In the genomic region with DNA sequence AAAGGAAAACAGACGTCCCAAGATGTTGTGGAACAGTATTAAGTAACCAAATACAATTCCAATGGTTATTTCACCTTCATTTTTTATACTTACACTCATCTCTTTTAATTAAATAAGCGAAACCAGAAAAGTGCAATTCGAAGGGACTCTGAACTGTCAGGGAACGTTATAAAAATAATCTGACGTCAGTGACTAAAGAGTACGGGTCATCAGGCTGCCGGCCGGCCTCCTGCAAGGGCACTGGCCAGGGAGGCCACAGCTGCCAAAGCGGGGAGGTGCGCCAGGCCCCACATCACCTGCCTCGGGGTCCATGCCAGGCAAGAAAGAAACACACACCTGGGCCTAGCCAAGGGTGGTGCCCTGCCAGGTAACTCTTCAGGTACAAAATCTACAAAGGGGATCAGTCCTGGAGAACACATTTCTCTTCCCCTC, we compare ENCODE assay signal across 12 cellular contexts.
DNase-seq lines count a peak whose midpoint lies in the region; ATAC-seq and TF ChIP-seq lines count a peak whose summit lies in the region.
"Had no signal": no experiment of that assay in that cellular context is flagged by ENCODE, and none has a peak within 500 bp of the region (broad histone marks: within the 10 kb centered on the region; RNA-seq: fewer than 3 reads in every experiment).

No MANE protein-coding gene starts in this region.

- no peak overlapping the region for H3K9ac ChIP-seq in subcutaneous abdominal adipose tissue (ENCODE audit: low read length in 5 of 5)

- intact Hi-C loops in esophagus squamous epithelium (cut with DNase I) = no loop called here

- ATAC-seq in lung (ENCODE audit: insufficient read depth, low FRiP score) (no peak), HG02970 (IDR thresholded peaks at IDR 0.05; ENCODE audit: low FRiP score, unreplicated experiment) (no peak)

- H3K9me3 Mint-ChIP-seq in activated CD4-positive, alpha-beta T cell treated with anti-CD3 and anti-CD28 coated beads, Interleukin-2, amount 10 ng/mL, durations not matched to agents 7 days and 5 days = no peaks in the 10 kb centered on the region
- H3K9me3 Mint-ChIP-seq: T-helper 2 cell treated with Interferon-gamma antibody and Interleukin-4, amounts not matched to agents 5 μg/mL and 100 μg/mL, for 36 hours had no signal

- no peak overlapping the region for H3K27ac Mint-ChIP-seq in activated CD4-positive, alpha-beta T cell treated with anti-CD3 and anti-CD28 coated beads, Interleukin-2, amount 10 ng/mL, durations not matched to agents 7 days and 5 days
- H3K27ac Mint-ChIP-seq: activated naive CD8-positive, alpha-beta T cell; T-helper 2 cell treated with Interferon-gamma antibody and Interleukin-4, amounts not matched to agents 5 μg/mL and 100 μg/mL, for 36 hours had no signal

- H3K36me3 Mint-ChIP-seq in activated CD4-positive, alpha-beta T cell treated with anti-CD3 and anti-CD28 coated beads, Interleukin-2, amount 10 ng/mL, durations not matched to agents 7 days and 5 days (ENCODE audit: low read depth) = no peaks in the 10 kb centered on the region

- TF ChIP-seq POLR2A in esophagus squamous epithelium (IDR thresholded peaks at IDR 0.05) = no peak

- no peak for TF ChIP-seq CTCF in esophagus squamous epithelium (IDR thresholded peaks at IDR 0.05)
- no peak for TF ChIP-seq CTCF in lung (IDR thresholded peaks at IDR 0.05; ENCODE audit: control extremely low read depth, extremely low read depth)

- H3K4me3 ChIP-seq in SJSA1 (no peak overlapping the region), esophagus squamous epithelium (no peak overlapping the region), lung (no peak overlapping the region), subcutaneous abdominal adipose tissue (ENCODE audit: low read depth in 1 of 5, low read length in 5 of 5) (no peak overlapping the region)

- H3K4me1 Mint-ChIP-seq in activated CD4-positive, alpha-beta T cell treated with anti-CD3 and anti-CD28 coated beads, Interleukin-2, amount 10 ng/mL, durations not matched to agents 7 days and 5 days = no peaks in the 10 kb centered on the region

- H3K4me1 ChIP-seq in SJSA1 (replicated peaks) (peaks cover 25% of the 10 kb centered on the region), esophagus squamous epithelium (peaks cover 9 to 68% (median 33%) of the 10 kb centered on the region in 3 donors), lung (ENCODE audit: control insufficient read depth in 2 of 2, insufficient read depth in 2 of 2, low read length in 2 of 2) (peaks cover 5 to 11% of the 10 kb centered on the region in 2 donors), subcutaneous abdominal adipose tissue (ENCODE audit: control insufficient read depth in 5 of 5, insufficient read depth in 5 of 5, low read length in 5 of 5) (peaks cover 6 to 54% (median 46%) of the 10 kb centered on the region in 5 donors)
- H3K4me1 ChIP-seq: BE2C had no signal

- WGBS in esophagus squamous epithelium, 2 donors = 60 to 63% methylated on average over 6 to 11 of the region's 11 CpGs
- WGBS in lung, 2 donors = 64 to 81% methylated on average over 11 of the region's 11 CpGs

- H3K9me3 ChIP-seq in SJSA1 (replicated peaks) = no peaks in the 10 kb centered on the region
- no peaks in the 10 kb centered on the region for H3K9me3 ChIP-seq in esophagus squamous epithelium
- no peaks in the 10 kb centered on the region for H3K9me3 ChIP-seq in lung (ENCODE audit: control insufficient read depth in 2 of 2, insufficient read depth in 1 of 2, low read length in 1 of 2)
- no peaks in the 10 kb centered on the region for H3K9me3 ChIP-seq in subcutaneous abdominal adipose tissue (ENCODE audit: control insufficient read depth in 5 of 5, low read length in 5 of 5)
- H3K9me3 ChIP-seq: BE2C had no signal

- DNase-seq in SJSA1 (ENCODE audit: low read depth in 1 of 2, low spot score in 2 of 2) (no peak), esophagus squamous epithelium (lab: John Stamatoyannopoulos, UW) (no peak), lung (ENCODE audit: low spot score) (no peak), T-helper 1 cell (no peak), NK-92 (lab: John Stamatoyannopoulos, UW; ENCODE audit: unreplicated experiment) (no peak)
- DNase-seq in activated CD4-positive, alpha-beta T cell treated with anti-CD3 and anti-CD28 coated beads, Interleukin-2, amount 10 ng/mL, durations not matched to agents 7 days and 5 days = no peak
- DNase-seq: BE2C; stimulated activated CD4-positive, alpha-beta T cell treated with anti-CD3 and anti-CD28 coated beads, Interleukin-4, amount 100 ng/mL, for 24 hours had no signal

- H3K4me3 Mint-ChIP-seq in activated CD4-positive, alpha-beta T cell treated with anti-CD3 and anti-CD28 coated beads, Interleukin-2, amount 10 ng/mL, durations not matched to agents 7 days and 5 days = no peak overlapping the region
- H3K4me3 Mint-ChIP-seq: activated naive CD8-positive, alpha-beta T cell; T-helper 2 cell treated with Interferon-gamma antibody and Interleukin-4, amounts not matched to agents 5 μg/mL and 100 μg/mL, for 36 hours had no signal

- POLR2A ChIA-PET in activated CD4-positive, alpha-beta T cell treated with anti-CD3 and anti-CD28 coated beads, Interleukin-2, amount 10 ng/mL, durations not matched to agents 7 days and 5 days (lab: Charles Lee) = interaction anchor here (0.7 kb wide), 1 partner anchor 248 kb away, joined by 3 read pairs; no protein-coding TSS in a partner anchor

- H3K27ac ChIP-seq in SJSA1 = peak overlapping the region; percentile 68
- H3K27ac ChIP-seq in esophagus squamous epithelium = peak overlapping the region; percentile 66 to 94 (median 87)
- peak overlapping the region; percentile 50 to 83 for H3K27ac ChIP-seq in lung (ENCODE audit: low read depth in 1 of 2, low read length in 1 of 2)
- H3K27ac ChIP-seq in subcutaneous abdominal adipose tissue (ENCODE audit: low read depth, low read length) = peak overlapping the region; percentile 92

- H3K27me3 ChIP-seq in SJSA1 (replicated peaks) = no peaks in the 10 kb centered on the region
- no peaks in the 10 kb centered on the region for H3K27me3 ChIP-seq in esophagus squamous epithelium
- no peaks in the 10 kb centered on the region for H3K27me3 ChIP-seq in lung (ENCODE audit: control insufficient read depth, insufficient read depth)
- no peaks in the 10 kb centered on the region for H3K27me3 ChIP-seq in subcutaneous abdominal adipose tissue (ENCODE audit: control insufficient read depth in 5 of 5, insufficient read depth in 4 of 5, low read length in 5 of 5)
- H3K27me3 ChIP-seq: BE2C had no signal

- no peaks in the 10 kb centered on the region for H3K27me3 Mint-ChIP-seq in activated CD4-positive, alpha-beta T cell treated with anti-CD3 and anti-CD28 coated beads, Interleukin-2, amount 10 ng/mL, durations not matched to agents 7 days and 5 days
- H3K27me3 Mint-ChIP-seq: activated naive CD8-positive, alpha-beta T cell had no signal

- CTCF ChIA-PET in activated CD4-positive, alpha-beta T cell treated with anti-CD3 and anti-CD28 coated beads, Interleukin-2, amount 10 ng/mL, durations not matched to agents 7 days and 5 days (lab: Charles Lee) = interaction anchor here (1.4 kb wide), 1 partner anchor 304 kb away, joined by 3 read pairs; no protein-coding TSS in a partner anchor

- H3K36me3 ChIP-seq in SJSA1 (no peaks in the 10 kb centered on the region), esophagus squamous epithelium (peaks cover 0 to 29% (median 0%) of the 10 kb centered on the region in 3 donors), lung (ENCODE audit: control insufficient read depth in 2 of 2, insufficient read depth in 2 of 2, low read length in 2 of 2) (no peaks in the 10 kb centered on the region), subcutaneous abdominal adipose tissue (ENCODE audit: control insufficient read depth in 5 of 5, insufficient read depth in 5 of 5, low read length in 5 of 5) (peaks cover 0 to 11% (median 7%) of the 10 kb centered on the region in 5 donors)
- H3K36me3 ChIP-seq: BE2C had no signal
